10 cellular contexts compared by ENCODE assay signal in the genomic region with DNA sequence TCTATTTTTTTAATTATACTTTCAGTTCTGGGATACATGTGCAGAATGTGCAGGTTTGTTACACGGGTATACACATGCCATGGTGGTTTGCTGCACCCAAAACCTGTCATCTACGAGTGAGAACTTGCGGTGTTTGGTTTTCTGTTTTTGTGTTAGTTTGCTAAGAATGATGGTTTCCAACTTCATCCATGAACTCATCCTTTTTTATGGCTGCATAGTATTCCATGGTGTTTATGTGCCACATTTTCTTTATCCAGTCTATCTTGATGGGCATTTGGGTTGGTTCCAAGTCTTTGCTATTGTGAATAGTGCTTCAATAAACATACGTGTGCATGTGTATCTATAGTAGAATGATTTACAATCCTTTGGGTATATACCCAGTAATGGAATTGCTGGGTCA. TPM values are rescaled to one million over a fixed set of nuclear protein-coding genes. Genes with fewer than 3 reads are reported as not detected.
"Had no signal": no experiment of that assay in that cellular context is flagged by ENCODE, and none has a peak within 500 bp of the region (broad histone marks: within the 10 kb centered on the region; RNA-seq: fewer than 3 reads in every experiment).

No MANE protein-coding gene starts in this region.

RNA-seq across cellular contexts. Expression of a gene that starts 29.6 kb away (rescaled TPM):
- total RNA-seq: PC-3, PC-9, Peyer's patch, RPMI7951, SJSA1, SK-MEL-5, T-cell had no signal
- polyA plus RNA-seq: SK-N-SH had no signal

RNA-seq across cellular contexts. Expression of a gene that starts 51.9 kb away (rescaled TPM):
- total RNA-seq: OCI-LY7, PC-3, PC-9, Peyer's patch, RPMI7951, SJCRH30 had no signal
